Comparison of ENCODE assay signal across 14 cellular contexts in genomic region chr15:66952756-66953522, GRCh38.
DNase-seq lines count a peak whose midpoint lies in the region; ATAC-seq, FAIRE-seq and TF ChIP-seq lines count a peak whose summit lies in the region.
"Had no signal": no experiment of that assay in that cellular context is flagged by ENCODE, and none has a peak within 500 bp of the region (broad histone marks: within the 10 kb centered on the region; RNA-seq: fewer than 3 reads in every experiment).

No MANE protein-coding gene starts in this region.

- peak; percentile 20 for DNase-seq in natural killer cell treated with Interleukin-12 subunit alpha and Interleukin-12 subunit beta and Interleukin-15 and Interleukin-18, amount 100 ng/mL, for 72 hours (ENCODE audit: low spot score)
- DNase-seq in natural killer cell (no peak), NCI-H69 (lab: John Stamatoyannopoulos, UW) (peak; percentile 73), H1 (ENCODE audit: low read depth in 1 of 2, low spot score in 2 of 2) (no peak), urothelium cell line (ENCODE audit: low spot score) (no peak), ovary (no peak)
- no peak for DNase-seq in activated CD8-positive, alpha-beta memory T cell treated with anti-CD3 and anti-CD28 coated beads, Interleukin-2, amount 50 U/mL, for 4 hours
- DNase-seq: DND-41, KBM-7, NCI-H2227 treated with DMSO at 0.1 percent for 48 hours, SHP77 treated with DMSO at 0.1 percent for 48 hours had no signal

- H3K4me3 ChIP-seq in H1 (ENCODE audit: extremely low read depth in 1 of 4, insufficient read depth in 2 of 4, low read depth in 3 of 4, low read length in 4 of 4) (no peak overlapping the region), ovary (no peak overlapping the region)

- no peak overlapping the region for H2BK120ac ChIP-seq in H1 (replicated peaks; ENCODE audit: low read depth, low read length)

- 89% methylated on average over 6 of the region's 6 CpGs; no CpG with 5 or more reads in 1 of the 2 experiments for WGBS in H1 (ENCODE audit: extremely low coverage in 1 of 2, insufficient coverage in 1 of 2, insufficient read length in 1 of 2, insufficient replicate concordance in 2 of 2, low coverage in 1 of 2, low lambda C conversion rate in 2 of 2, missing lambda C conversion rate in 1 of 2), 2 experiments
- 84 to 95% (median 92%) methylated on average over 6 of the region's 6 CpGs for WGBS in ovary, 3 donors

- no peaks in the 10 kb centered on the region for H3K4me1 ChIP-seq in H1 (replicated peaks in 1 of 4; ENCODE audit: control insufficient read depth in 3 of 4, insufficient read depth in 4 of 4, low read length in 3 of 4)
- no peaks in the 10 kb centered on the region for H3K4me1 ChIP-seq in ovary (ENCODE audit: insufficient read depth)

- H3K23me2 ChIP-seq in H1 (ENCODE audit: low read depth, low read length), result no peaks in the 10 kb centered on the region

- H3K27me3 ChIP-seq in H1 (replicated peaks in 1 of 4; ENCODE audit: control insufficient read depth in 3 of 4, extremely low read depth in 1 of 4, insufficient read depth in 3 of 4, low read length in 3 of 4) (no peaks in the 10 kb centered on the region; a peak in 1 of 7 replicates), ovary (no peaks in the 10 kb centered on the region)

- H3K14ac ChIP-seq in H1 (ENCODE audit: insufficient read length), result no peak overlapping the region

- no peaks in the 10 kb centered on the region for H4K20me1 ChIP-seq in H1 (replicated peaks in 1 of 2; ENCODE audit: control insufficient read depth in 1 of 2, insufficient read depth in 2 of 2, low read length in 2 of 2)

- no peaks in the 10 kb centered on the region for H3K36me3 Mint-ChIP-seq in natural killer cell treated with Interleukin-12 subunit alpha and Interleukin-12 subunit beta and Interleukin-15 and Interleukin-18, amount 100 ng/mL, for 72 hours
- no peaks in the 10 kb centered on the region for H3K36me3 Mint-ChIP-seq in natural killer cell

- H3K9me3 ChIP-seq in H1 (ENCODE audit: insufficient read depth in 2 of 2, low read depth in 1 of 2, low read length in 1 of 2) (no peaks in the 10 kb centered on the region), ovary (no peaks in the 10 kb centered on the region)

- H3K36me3 ChIP-seq in H1 (ENCODE audit: control insufficient read depth in 2 of 4, insufficient read depth in 4 of 4, low read length in 3 of 4) (no peaks in the 10 kb centered on the region), ovary (no peaks in the 10 kb centered on the region)

- no peak overlapping the region for H2BK5ac ChIP-seq in H1 (ENCODE audit: low read depth, low read length)

- H3K27ac Mint-ChIP-seq in natural killer cell treated with Interleukin-12 subunit alpha and Interleukin-12 subunit beta and Interleukin-15 and Interleukin-18, amount 100 ng/mL, for 72 hours, result no peak overlapping the region
- H3K27ac Mint-ChIP-seq in natural killer cell, result no peak overlapping the region

- H4K91ac ChIP-seq in H1 (replicated peaks; ENCODE audit: insufficient read length, low read length), result no peak overlapping the region

- peaks cover 0 to 7% of the 10 kb centered on the region in 2 donors for H3K27me3 Mint-ChIP-seq in natural killer cell treated with Interleukin-12 subunit alpha and Interleukin-12 subunit beta and Interleukin-15 and Interleukin-18, amount 100 ng/mL, for 72 hours
- H3K27me3 Mint-ChIP-seq in natural killer cell (ENCODE audit: low read depth in 2 of 2), result peaks cover 0 to 3% of the 10 kb centered on the region in 2 donors

- TF ChIP-seq POLR2A in H1 (IDR thresholded peaks at IDR 0.05; ENCODE audit: control extremely low read depth in 1 of 2, low read depth in 2 of 2, low read length in 2 of 2) (no peak), ovary (IDR thresholded peaks at IDR 0.05) (no peak)

- no peaks in the 10 kb centered on the region for H3K4me1 Mint-ChIP-seq in natural killer cell treated with Interleukin-12 subunit alpha and Interleukin-12 subunit beta and Interleukin-15 and Interleukin-18, amount 100 ng/mL, for 72 hours (ENCODE audit: low read depth in 2 of 2)
- no peaks in the 10 kb centered on the region for H3K4me1 Mint-ChIP-seq in natural killer cell

- no peak overlapping the region for H3K4ac ChIP-seq in H1 (replicated peaks; ENCODE audit: insufficient read length, low read depth, low read length)

- no peak overlapping the region for H3K56ac ChIP-seq in H1 (replicated peaks; ENCODE audit: insufficient read length, low read depth, low read length)

- no peaks in the 10 kb centered on the region for H3K79me1 ChIP-seq in H1 (ENCODE audit: low read depth, low read length)

- no peak overlapping the region for H3K4me3 Mint-ChIP-seq in natural killer cell treated with Interleukin-12 subunit alpha and Interleukin-12 subunit beta and Interleukin-15 and Interleukin-18, amount 100 ng/mL, for 72 hours
- no peak overlapping the region for H3K4me3 Mint-ChIP-seq in natural killer cell

- TF ChIP-seq CTCF in natural killer cell (IDR thresholded peaks at IDR 0.05) (no peak), H1 (IDR thresholded peaks at IDR 0.05; ENCODE audit: control extremely low read depth in 1 of 3, insufficient read depth in 1 of 3, low read depth in 1 of 3, low read length in 3 of 3) (no peak), ovary (IDR thresholded peaks at IDR 0.05) (no peak)

- TF ChIP-seq RAD21 in H1 (IDR thresholded peaks at IDR 0.05 in 1 of 2, conservative IDR thresholded peaks at IDR 0.05 in 1 of 2; ENCODE audit: low read depth in 2 of 2, low read length in 2 of 2), result no peak

- no peak overlapping the region for H3K4me2 ChIP-seq in H1 (ENCODE audit: insufficient read depth in 1 of 2, low read depth in 2 of 2, low read length in 2 of 2)

- CTCF ChIA-PET in H1 (lab: Charles Lee; ENCODE audit: partially characterized antibody), result interaction anchor here (0.8 to 1.0 kb wide), 2 partner anchors 13 to 48 kb away, joined by 3 read pairs; no protein-coding TSS in a partner anchor

- intact Hi-C loops in natural killer cell (cut with micrococcal nuclease), result no loop called here
- intact Hi-C loops in ovary (cut with DNase I), result loop anchor here in 1 of 4 donors (10.0 kb wide), 1 partner anchor 52 kb away; no protein-coding TSS in a partner anchor

- H4K5ac ChIP-seq in H1 (ENCODE audit: insufficient read length, low read depth, low read length), result no peak overlapping the region

- no peaks in the 10 kb centered on the region for H3K9me3 Mint-ChIP-seq in natural killer cell treated with Interleukin-12 subunit alpha and Interleukin-12 subunit beta and Interleukin-15 and Interleukin-18, amount 100 ng/mL, for 72 hours
- H3K9me3 Mint-ChIP-seq in natural killer cell, result no peaks in the 10 kb centered on the region

- H3K23ac ChIP-seq in H1 (ENCODE audit: insufficient read length), result no peak overlapping the region

- H3K9ac ChIP-seq in H1 (replicated peaks in 1 of 4; ENCODE audit: extremely low read depth in 1 of 4, low read depth in 3 of 4, low read length in 3 of 4), result no peak overlapping the region

- no peak overlapping the region for H2AK5ac ChIP-seq in H1 (ENCODE audit: low read depth, low read length)

- TF ChIP-seq EP300 in H1 (IDR thresholded peaks at IDR 0.05; ENCODE audit: borderline replicate concordance in 1 of 2, low read depth in 2 of 2, low read length in 2 of 2), result no peak
- TF ChIP-seq EP300 in ovary (IDR thresholded peaks at IDR 0.05), result no peak

- POLR2A ChIA-PET in H1 (lab: Charles Lee; ENCODE audit: partially characterized antibody), result no interaction called here

- H4K8ac ChIP-seq in H1 (ENCODE audit: extremely low read depth, insufficient read depth, low read length), result no peak overlapping the region

- no peak overlapping the region for H2BK12ac ChIP-seq in H1 (ENCODE audit: low read depth, low read length)

- 0 out of 2 replicates have a peak overlapping the region, but pooled peaks have one; percentile 8 for H2AFZ ChIP-seq in H1 (ENCODE audit: low read length)

- FAIRE-seq in H1 (lab: Jason Lieb, UNC) (no peak), urothelium cell line (lab: Jason Lieb, UNC) (peak; percentile 79)
- FAIRE-seq: D721Med, H54 had no signal

- no peak for ATAC-seq in natural killer cell treated with Interleukin-12 subunit alpha and Interleukin-12 subunit beta and Interleukin-15 and Interleukin-18, amount 100 ng/mL, for 72 hours
- ATAC-seq in natural killer cell, result no peak
- no peak for ATAC-seq in GM18907 (IDR thresholded peaks at IDR 0.05; ENCODE audit: unreplicated experiment)

- H3K79me2 ChIP-seq in H1 (ENCODE audit: control insufficient read depth in 1 of 2, insufficient read depth in 2 of 2, low read length in 2 of 2), result no peaks in the 10 kb centered on the region

- H2BK20ac ChIP-seq in H1 (ENCODE audit: low read length), result no peak overlapping the region

- no peak overlapping the region for H3K18ac ChIP-seq in H1 (ENCODE audit: extremely low read depth, low read length)

- H3K27ac ChIP-seq in H1 (ENCODE audit: low read depth, low read length) (no peak overlapping the region), ovary (no peak overlapping the region)

- no peak overlapping the region for H2BK15ac ChIP-seq in H1 (ENCODE audit: low read length)

TF ChIP-seq in H1, 55 proteins besides CTCF, POLR2A, EP300 and RAD21 (continues in another document):
- TF ChIP-seq SP2 (IDR thresholded peaks at IDR 0.05; ENCODE audit: low read length) (no peak), RNF2 (IDR thresholded peaks at IDR 0.05; ENCODE audit: borderline replicate concordance, low read depth, low read length, missing control alignments, poor library complexity, severe bottlenecking) (no peak), BACH1 (IDR thresholded peaks at IDR 0.05; ENCODE audit: low read length) (no peak), SUZ12 (IDR thresholded peaks at IDR 0.05; ENCODE audit: low read length) (no peak), HDAC2 (IDR thresholded peaks at IDR 0.05; ENCODE audit: borderline replicate concordance in 1 of 2, low read depth in 2 of 2, low read length in 2 of 2) (no peak), HDAC6 (IDR thresholded peaks at IDR 0.05; ENCODE audit: low read depth, low read length) (no peak), SP1 (IDR thresholded peaks at IDR 0.05; ENCODE audit: low read depth, low read length) (no peak), TBP (IDR thresholded peaks at IDR 0.05; ENCODE audit: low read depth, low read length) (no peak), CREB1 (IDR thresholded peaks at IDR 0.05) (no peak), CEBPB (IDR thresholded peaks at IDR 0.05; ENCODE audit: low read depth, low read length) (no peak), MAX (IDR thresholded peaks at IDR 0.05) (no peak)

Comparison
In these comparisons a context has a peak if more than half of its experiments do, and no peak if none do; other contexts are left out.
1. DNase-seq: peak in natural killer cell treated with Interleukin-12 subunit alpha and Interleukin-12 subunit beta and Interleukin-15 and Interleukin-18, amount 100 ng/mL, for 72 hours (single experiment) and NCI-H69 (single experiment); none in natural killer cell (single experiment), H1 (0 of 2), urothelium cell line (single experiment), ovary (0 of 5) and activated CD8-positive, alpha-beta memory T cell treated with anti-CD3 and anti-CD28 coated beads, Interleukin-2, amount 50 U/mL, for 4 hours (single experiment).